13 cellular contexts compared by ENCODE assay signal in the genomic region with DNA sequence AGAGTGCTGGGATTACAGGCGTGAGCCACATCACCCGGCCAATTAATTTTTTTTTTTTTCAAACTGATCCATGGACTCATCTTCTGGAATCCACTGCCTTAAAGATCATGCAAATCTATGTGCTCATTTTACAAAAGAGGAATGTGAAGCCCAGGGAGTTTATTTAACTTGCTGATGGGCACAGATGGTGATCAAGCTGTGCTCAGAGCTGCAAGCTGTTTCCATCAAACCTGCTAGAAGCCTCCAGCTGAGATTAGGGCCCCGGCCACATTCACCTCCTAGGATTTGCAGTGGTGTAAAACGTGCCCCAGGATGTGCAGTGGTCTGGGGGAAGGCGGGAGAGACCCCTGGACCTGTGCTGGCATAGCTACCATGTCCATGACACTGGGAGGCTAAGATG.
"Had no signal": no experiment of that assay in that cellular context is flagged by ENCODE, and none has a peak within 500 bp of the region (broad histone marks: within the 10 kb centered on the region; RNA-seq: fewer than 3 reads in every experiment).

No MANE protein-coding gene starts in this region.

- H3K4me3 ChIP-seq: adrenal gland, hepatocyte, lung, right atrium auricular region had no signal

- DNase-seq: activated B cell treated with CpG ODN at 0.5 μM for 24 hours; activated CD4-positive, alpha-beta T cell treated with anti-CD3 and anti-CD28 coated beads, Interleukin-2, amount 10 ng/mL, durations not matched to agents 7 days and 5 days; activated naive CD4-positive, alpha-beta T cell treated with anti-CD3 and anti-CD28 coated beads, Interleukin-2, amount 50 U/mL, for 16 hours; activated T-cell treated with anti-CD3 and anti-CD28 coated beads, Interleukin-2, amount 50 U/mL, for 1 hour; adrenal gland; effector memory CD8-positive, alpha-beta T cell; left colon; naive B cell; stimulated activated naive CD4-positive, alpha-beta T cell treated with Interleukin-2 at 50 U/mL for 16 hours had no signal

- H3K27ac ChIP-seq: adrenal gland, hepatocyte, neutrophil, right atrium auricular region had no signal

- H3K4me2 ChIP-seq: hepatocyte had no signal

- H2AFZ ChIP-seq: hepatocyte had no signal

- ATAC-seq: effector memory CD8-positive, alpha-beta T cell; left colon had no signal

- H3K36me3 ChIP-seq: adrenal gland, neutrophil, right atrium auricular region had no signal

- H3K9me3 ChIP-seq: adrenal gland, neutrophil had no signal

- H3K27me3 ChIP-seq: adrenal gland, hepatocyte, right atrium auricular region had no signal
